In genomic region chrX:1493877-1494510, GRCh38 we compare ENCODE assay signal across 1 cellular context.
TF ChIP-seq lines count a peak whose summit lies in the region.

No MANE protein-coding gene starts in this region.

TF ChIP-seq in H1, 55 proteins besides CTCF, POLR2A, EP300 and RAD21 (continued from another document):
- no peak for TF ChIP-seq TEAD4 (IDR thresholded peaks at IDR 0.05; ENCODE audit: low read depth, low read length)
